In the genomic region with DNA sequence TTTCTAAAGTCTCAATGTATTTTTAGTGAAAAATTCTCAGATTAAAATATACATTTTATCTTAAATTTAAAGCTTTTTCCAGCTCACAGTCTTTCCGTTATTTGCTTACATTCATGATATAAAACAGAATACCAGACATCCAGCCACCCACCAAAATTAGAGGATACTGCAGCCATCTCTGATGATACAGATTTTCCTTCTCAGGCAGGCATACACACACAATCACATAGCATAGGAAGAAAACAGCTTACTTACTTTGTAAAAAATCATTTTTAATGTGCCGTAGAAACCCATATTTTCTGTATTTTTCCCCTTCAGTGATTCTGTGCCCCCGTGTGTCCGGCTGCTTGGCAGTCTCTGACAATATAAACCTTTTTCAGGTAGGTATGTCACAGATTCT, we compare ENCODE assay signal across 8 cellular contexts.
DNase-seq lines count a peak whose midpoint lies in the region; ATAC-seq and TF ChIP-seq lines count a peak whose summit lies in the region.

No MANE protein-coding gene starts in this region.

- H3K27ac Mint-ChIP-seq in neural crest cell (ENCODE audit: unreplicated experiment), result peak overlapping the region; percentile 44

- ATAC-seq in HG03097 (IDR thresholded peaks at IDR 0.05; ENCODE audit: low FRiP score, unreplicated experiment) (peak; percentile 9), HG03280 (IDR thresholded peaks at IDR 0.05; ENCODE audit: unreplicated experiment) (no peak)

- peak overlapping the region in 58 of 59 donors; percentile 7 to 92 (median 76) for H3K27ac ChIP-seq in dorsolateral prefrontal cortex

- intact Hi-C loops in dorsolateral prefrontal cortex (cut with DNase I), result loop anchor here in 1 of 2 donors (10.0 kb wide), 1 partner anchor 247 kb away; no protein-coding TSS in a partner anchor

- no peaks in the 10 kb centered on the region for H3K9me3 Mint-ChIP-seq in neural crest cell

- peak; percentile 10 for DNase-seq in D341Med (ENCODE audit: low spot score)
- no peak for DNase-seq in dorsolateral prefrontal cortex
- no peak for DNase-seq in neural crest cell (ENCODE audit: low read depth, low spot score)
- DNase-seq in NCI-H2081 treated with DMSO at 0.1 percent for 48 hours (lab: John Stamatoyannopoulos, UW), result no peak
- no peak for DNase-seq in NCI-H2227 treated with DMSO at 0.1 percent for 48 hours (lab: John Stamatoyannopoulos, UW)
- DNase-seq in HUDEP-2 (lab: John Stamatoyannopoulos, UW; ENCODE audit: unreplicated experiment in 76 of 76), result no peak

- H3K4me3 ChIP-seq in dorsolateral prefrontal cortex, result peak overlapping the region; percentile 14 to 78 (median 61)

- peak overlapping the region; percentile 88 for H3K4me3 Mint-ChIP-seq in neural crest cell

- no peaks in the 10 kb centered on the region for H3K27me3 ChIP-seq in dorsolateral prefrontal cortex

- H3K4me1 Mint-ChIP-seq in neural crest cell, result peaks cover 17% of the 10 kb centered on the region

- no peaks in the 10 kb centered on the region for H3K36me3 Mint-ChIP-seq in neural crest cell (ENCODE audit: low read depth)

- H3K27me3 Mint-ChIP-seq in neural crest cell (ENCODE audit: low read depth), result no peaks in the 10 kb centered on the region

- TF ChIP-seq CTCF in dorsolateral prefrontal cortex (IDR thresholded peaks at IDR 0.05 in 54 of 56, conservative IDR thresholded peaks at IDR 0.05 in 2 of 56; ENCODE audit: low read depth in 1 of 56, partially characterized antibody in 56 of 56), result no peak
- TF ChIP-seq CTCF in neural crest cell (conservative IDR thresholded peaks at IDR 0.05), result no peak
